ENCODE assay signal across 17 cellular contexts in genomic region chr4:962231-963208, GRCh38. TPM values are rescaled to one million over a fixed set of nuclear protein-coding genes. Genes with fewer than 3 reads are reported as not detected.
DNase-seq lines count a peak whose midpoint lies in the region; ATAC-seq and TF ChIP-seq lines count a peak whose summit lies in the region.
"Had no signal": no experiment of that assay in that cellular context is flagged by ENCODE, and none has a peak within 500 bp of the region (broad histone marks: within the 10 kb centered on the region; RNA-seq: fewer than 3 reads in every experiment).

No MANE protein-coding gene starts in this region.

- no peaks in the 10 kb centered on the region for H3K79me2 ChIP-seq in PC-3 (ENCODE audit: low read length)

- no peak overlapping the region for H3K4me2 ChIP-seq in PC-3 (ENCODE audit: low read length)
- H3K4me2 ChIP-seq: A549 had no signal

- H3F3A ChIP-seq in PC-3 (ENCODE audit: low read length, unreplicated experiment): no peaks in the 10 kb centered on the region

- no peak for TF ChIP-seq CTCF in PC-3 (conservative IDR thresholded peaks at IDR 0.05; ENCODE audit: low read depth, low read length)
- TF ChIP-seq CTCF in progenitor cell of endocrine pancreas (IDR thresholded peaks at IDR 0.05; ENCODE audit: unreplicated experiment): no peak

- no peaks in the 10 kb centered on the region for H3K4me1 Mint-ChIP-seq in progenitor cell of endocrine pancreas (ENCODE audit: low read depth)

- DNase-seq in NCI-H1694 (lab: John Stamatoyannopoulos, UW): peak; percentile 7
- DNase-seq in NCI-H1694 treated with DMSO at 0.1 percent for 48 hours (lab: John Stamatoyannopoulos, UW): no peak
- peak; percentile 28 for DNase-seq in NCI-H1092 (lab: John Stamatoyannopoulos, UW)
- no peak for DNase-seq in PC-3
- DNase-seq in T1000 (lab: John Stamatoyannopoulos, UW): no peak
- no peak for DNase-seq in NCI-H748 (lab: John Stamatoyannopoulos, UW; ENCODE audit: unreplicated experiment)
- no peak for DNase-seq in progenitor cell of endocrine pancreas (ENCODE audit: low spot score, unreplicated experiment)
- DNase-seq: foreskin melanocyte; mesendoderm; stimulated activated naive CD4-positive, alpha-beta T cell treated with Interleukin-2 at 50 U/mL for 16 hours; upper lobe of right lung had no signal

- H3K9me3 Mint-ChIP-seq in progenitor cell of endocrine pancreas (ENCODE audit: low read depth): no peaks in the 10 kb centered on the region

- H3K36me3 Mint-ChIP-seq in progenitor cell of endocrine pancreas (ENCODE audit: insufficient read depth): peaks cover 3% of the 10 kb centered on the region
- H3K36me3 Mint-ChIP-seq: activated naive CD8-positive, alpha-beta T cell had no signal

- ATAC-seq in PC-3: peak; percentile 6; the same call in 1 of the 2 replicates
- ATAC-seq: A549, upper lobe of right lung had no signal

- H3K9me3 ChIP-seq in PC-3 (ENCODE audit: low read length) (no peaks in the 10 kb centered on the region), mucosa of rectum (ENCODE audit: control insufficient read depth in 2 of 2, low read length in 2 of 2) (no peaks in the 10 kb centered on the region)
- H3K9me3 ChIP-seq: A549, neutrophil, upper lobe of right lung had no signal

- no peak overlapping the region for H3K4me3 ChIP-seq in PC-3 (ENCODE audit: low read length)
- peak overlapping the region; percentile 48 to 50 for H3K4me3 ChIP-seq in mucosa of rectum (ENCODE audit: low read length in 2 of 2)
- H3K4me3 ChIP-seq: A549, cardiac muscle cell, upper lobe of right lung had no signal

- no peaks in the 10 kb centered on the region for H3K27me3 Mint-ChIP-seq in progenitor cell of endocrine pancreas
- H3K27me3 Mint-ChIP-seq: activated naive CD8-positive, alpha-beta T cell had no signal

- POLR2A ChIA-PET in PC-3 (lab: Charles Lee; ENCODE audit: unreplicated experiment): no interaction called here

- H3K4me3 Mint-ChIP-seq in progenitor cell of endocrine pancreas (ENCODE audit: low read depth): no peak overlapping the region
- H3K4me3 Mint-ChIP-seq: activated naive CD8-positive, alpha-beta T cell had no signal

- no TSS peak for BruUV-seq in PC-3 (replicated peaks; lab: Mats Ljungman, UMichigan)

- H3K36me3 ChIP-seq in PC-3 (ENCODE audit: low read depth, low read length) (no peaks in the 10 kb centered on the region), mucosa of rectum (ENCODE audit: control insufficient read depth in 2 of 2, insufficient read depth in 2 of 2, low read length in 2 of 2) (peaks cover 38 to 51% of the 10 kb centered on the region in 2 donors)
- H3K36me3 ChIP-seq: cardiac muscle cell had no signal

- no peaks in the 10 kb centered on the region for H3K9me2 ChIP-seq in PC-3 (replicated peaks; ENCODE audit: low read length)

- no peaks in the 10 kb centered on the region for H4K20me1 ChIP-seq in PC-3 (ENCODE audit: low read length)

- intact Hi-C loops in PC-3 (cut with micrococcal nuclease): no loop called here

- H3K27ac Mint-ChIP-seq in progenitor cell of endocrine pancreas: no peak overlapping the region
- H3K27ac Mint-ChIP-seq: activated naive CD8-positive, alpha-beta T cell had no signal

- H2AFZ ChIP-seq in PC-3 (ENCODE audit: low read length): no peak overlapping the region

- no peaks in the 10 kb centered on the region for H3K4me1 ChIP-seq in PC-3 (ENCODE audit: insufficient read depth, low read length)
- peaks cover 17 to 23% of the 10 kb centered on the region in 2 donors for H3K4me1 ChIP-seq in mucosa of rectum (ENCODE audit: control insufficient read depth in 2 of 2, insufficient read depth in 2 of 2, low read length in 2 of 2)
- H3K4me1 ChIP-seq: A549, upper lobe of right lung had no signal

- no peaks in the 10 kb centered on the region for H3K27me3 ChIP-seq in PC-3 (ENCODE audit: low read length)
- no peaks in the 10 kb centered on the region for H3K27me3 ChIP-seq in mucosa of rectum (ENCODE audit: control insufficient read depth in 2 of 2, insufficient read depth in 2 of 2, low read length in 2 of 2)
- H3K27me3 ChIP-seq: upper lobe of right lung had no signal

- H3K27ac ChIP-seq in PC-3 (ENCODE audit: low read length) (no peak overlapping the region), mucosa of rectum (ENCODE audit: low read depth in 2 of 2, low read length in 2 of 2) (peak overlapping the region; percentile 83 to 93)
- H3K27ac ChIP-seq: A549, cardiac muscle cell, neutrophil, upper lobe of right lung had no signal

- CTCF ChIA-PET in PC-3 (lab: Charles Lee): no interaction called here

- no peak overlapping the region for H3K9ac ChIP-seq in PC-3 (ENCODE audit: low read length)
- peak overlapping the region; percentile 41 to 86 for H3K9ac ChIP-seq in mucosa of rectum (ENCODE audit: low read depth in 1 of 2, low read length in 2 of 2)

RNA-seq across cellular contexts. Expression of gene DGKQ, which starts 10.8 kb away (rescaled TPM):
- total RNA-seq in PC-3 (2014; rRNA removed) (14.2 and 23.5 TPM in 2 replicates), progenitor cell of endocrine pancreas (21.6 and 24.9 TPM in 2 replicates)

RNA-seq across cellular contexts. Expression of gene IDUA, which starts 24.3 kb away (rescaled TPM):
- total RNA-seq in PC-3 (2014; rRNA removed) (10.1 and 10.3 TPM in 2 replicates), progenitor cell of endocrine pancreas (79.4 and 87.0 TPM in 2 replicates)

RNA-seq across cellular contexts. Expression of gene TMEM175, which starts 30.3 kb away (rescaled TPM):
- total RNA-seq in PC-3 (2014; rRNA removed): 18.5 and 25.1 TPM in 2 replicates
- total RNA-seq in progenitor cell of endocrine pancreas: 29.1 and 30.6 TPM in 2 replicates

RNA-seq across cellular contexts. Expression of gene GAK, which starts 30.4 kb away (rescaled TPM):
- total RNA-seq in PC-3 (2014; rRNA removed): 117 and 175 TPM in 2 replicates
- 116 and 119 TPM in 2 replicates for total RNA-seq in progenitor cell of endocrine pancreas

RNA-seq across cellular contexts. Expression of gene SLC26A1, which starts 30.7 kb away (rescaled TPM):
- 0.52 TPM in 1 of 2 replicates, not detected in the other for total RNA-seq in PC-3 (2014; rRNA removed)
- total RNA-seq in progenitor cell of endocrine pancreas: 2.6 and 3.3 TPM in 2 replicates
- total RNA-seq: skeletal muscle tissue had no signal

Comparison
In these comparisons a context has a peak if more than half of its experiments do, and no peak if none do; other contexts are left out.
1. DNase-seq: peak in NCI-H1694 (single experiment) and NCI-H1092 (single experiment); none in NCI-H1694 treated with DMSO at 0.1 percent for 48 hours (single experiment), PC-3 (single experiment), T1000 (single experiment), NCI-H748 (single experiment) and progenitor cell of endocrine pancreas (single experiment).